In the genomic region with DNA sequence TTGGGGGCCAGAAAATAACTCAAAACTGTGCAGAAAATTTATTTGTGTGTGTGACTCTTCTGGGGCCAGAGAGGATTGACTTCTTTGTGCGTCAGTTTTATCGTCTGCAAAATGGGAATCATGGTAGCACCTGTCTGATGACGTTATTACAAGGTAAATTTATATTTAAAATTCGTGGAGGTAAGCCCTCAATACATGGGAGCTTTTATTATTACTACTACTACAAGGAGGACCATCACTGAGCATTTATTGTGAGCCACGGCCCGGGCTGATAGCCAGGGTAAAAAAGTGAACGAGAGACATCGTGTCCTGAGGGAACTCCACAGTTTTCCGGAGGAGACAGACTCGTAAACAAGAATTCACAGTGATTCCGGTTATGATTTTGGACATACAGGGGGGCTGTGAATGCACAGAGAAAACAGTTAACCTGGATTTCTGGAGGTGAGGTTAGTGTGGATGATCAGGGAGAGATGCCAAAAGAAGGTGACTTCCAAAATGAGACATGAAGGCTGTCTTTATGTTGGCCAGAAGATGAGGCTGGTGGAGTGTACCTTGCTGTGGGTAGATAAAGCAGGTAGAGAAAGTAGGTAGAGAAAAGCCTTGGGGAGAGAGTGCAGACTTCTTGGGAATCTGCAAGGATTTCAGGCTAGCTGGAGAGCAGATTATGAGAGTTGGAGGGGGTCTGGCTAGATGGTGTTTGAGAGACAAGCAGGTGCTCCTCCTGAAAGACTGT, we compare ENCODE assay signal across 9 cellular contexts. TPM values are rescaled to one million over a fixed set of nuclear protein-coding genes. Genes with fewer than 3 reads are reported as not detected.
A peak's percentile ranks its signal among the peaks of the same experiment; 100 is the strongest.
DNase-seq lines count a peak whose midpoint lies in the region; ATAC-seq and TF ChIP-seq lines count a peak whose summit lies in the region.
"Had no signal": no experiment of that assay in that cellular context is flagged by ENCODE, and none has a peak within 500 bp of the region (broad histone marks: within the 10 kb centered on the region; RNA-seq: fewer than 3 reads in every experiment).

No MANE protein-coding gene starts in this region.

- H3K36me3 Mint-ChIP-seq in activated naive CD8-positive, alpha-beta T cell treated with anti-CD3 and anti-CD28 coated beads, Interleukin-2, amount 10 ng/mL, durations not matched to agents 7 days and 5 days: no peaks in the 10 kb centered on the region
- no peaks in the 10 kb centered on the region for H3K36me3 Mint-ChIP-seq in activated naive CD8-positive, alpha-beta T cell treated with anti-CD3 and anti-CD28 coated beads for 36 hours

- 23 to 55% methylated on average over 11 of the region's 11 CpGs for WGBS in lung, 2 donors
- WGBS in aorta, 2 donors: 3 to 4% methylated on average over 11 of the region's 11 CpGs

- no peak overlapping the region for H3K4me3 Mint-ChIP-seq in activated naive CD8-positive, alpha-beta T cell treated with anti-CD3 and anti-CD28 coated beads, Interleukin-2, amount 10 ng/mL, durations not matched to agents 7 days and 5 days
- no peak overlapping the region for H3K4me3 Mint-ChIP-seq in activated naive CD8-positive, alpha-beta T cell treated with anti-CD3 and anti-CD28 coated beads for 36 hours
- H3K4me3 Mint-ChIP-seq: activated T-cell treated with anti-CD3 and anti-CD28 coated beads, Interleukin-2, amount 50 U/mL, for 4 hours had no signal

- H3K27ac Mint-ChIP-seq in activated naive CD8-positive, alpha-beta T cell treated with anti-CD3 and anti-CD28 coated beads, Interleukin-2, amount 10 ng/mL, durations not matched to agents 7 days and 5 days: no peak overlapping the region
- H3K27ac Mint-ChIP-seq in activated naive CD8-positive, alpha-beta T cell treated with anti-CD3 and anti-CD28 coated beads for 36 hours: no peak overlapping the region

- H3K9me3 ChIP-seq in lung (ENCODE audit: control insufficient read depth in 2 of 2, insufficient read depth in 1 of 2, low read length in 1 of 2) (peaks cover 0 to 2% of the 10 kb centered on the region in 2 donors), aorta (ENCODE audit: control insufficient read depth, low read length) (no peaks in the 10 kb centered on the region)

- no peak for DNase-seq in activated naive CD8-positive, alpha-beta T cell treated with anti-CD3 and anti-CD28 coated beads, Interleukin-2, amount 10 ng/mL, durations not matched to agents 7 days and 5 days
- DNase-seq in activated naive CD8-positive, alpha-beta T cell treated with anti-CD3 and anti-CD28 coated beads for 36 hours: no peak
- DNase-seq in cerebellum (ENCODE audit: low spot score) (peak; percentile 22), lung (ENCODE audit: low spot score) (no peak), aorta (no peak)

- H3K27me3 ChIP-seq in lung (ENCODE audit: control insufficient read depth, insufficient read depth): no peaks in the 10 kb centered on the region
- no peaks in the 10 kb centered on the region for H3K27me3 ChIP-seq in aorta (ENCODE audit: control insufficient read depth in 1 of 2, insufficient read depth in 2 of 2, low read length in 1 of 2)

- H3K27me3 Mint-ChIP-seq in activated naive CD8-positive, alpha-beta T cell treated with anti-CD3 and anti-CD28 coated beads, Interleukin-2, amount 10 ng/mL, durations not matched to agents 7 days and 5 days: no peaks in the 10 kb centered on the region
- H3K27me3 Mint-ChIP-seq in activated naive CD8-positive, alpha-beta T cell treated with anti-CD3 and anti-CD28 coated beads for 36 hours: no peaks in the 10 kb centered on the region

- H3K4me3 ChIP-seq in lung (peak overlapping the region; percentile 76), aorta (ENCODE audit: low read length in 2 of 2) (peak overlapping the region; percentile 83 to 87)

- no peaks in the 10 kb centered on the region for H3K36me3 ChIP-seq in lung (ENCODE audit: control insufficient read depth in 2 of 2, insufficient read depth in 2 of 2, low read length in 2 of 2)
- no peaks in the 10 kb centered on the region for H3K36me3 ChIP-seq in aorta (ENCODE audit: control insufficient read depth in 1 of 2, insufficient read depth in 2 of 2, low read length in 1 of 2)

- POLR2A ChIA-PET in activated naive CD8-positive, alpha-beta T cell treated with anti-CD3 and anti-CD28 coated beads, Interleukin-2, amount 10 ng/mL, durations not matched to agents 7 days and 5 days (lab: Charles Lee): no interaction called here

- peaks cover 6% of the 10 kb centered on the region for H3K4me1 Mint-ChIP-seq in activated naive CD8-positive, alpha-beta T cell treated with anti-CD3 and anti-CD28 coated beads, Interleukin-2, amount 10 ng/mL, durations not matched to agents 7 days and 5 days
- peaks cover 4% of the 10 kb centered on the region for H3K4me1 Mint-ChIP-seq in activated naive CD8-positive, alpha-beta T cell treated with anti-CD3 and anti-CD28 coated beads for 36 hours

- peak; percentile 17 for ATAC-seq in activated naive CD8-positive, alpha-beta T cell treated with anti-CD3 and anti-CD28 coated beads, Interleukin-2, amount 10 ng/mL, durations not matched to agents 7 days and 5 days (ENCODE audit: low read depth)
- ATAC-seq in lung (ENCODE audit: insufficient read depth, low FRiP score) (no peak), aorta (ENCODE audit: low FRiP score) (no peak), GM18517 (IDR thresholded peaks at IDR 0.05; ENCODE audit: unreplicated experiment) (no peak), GM21737 (IDR thresholded peaks at IDR 0.05; ENCODE audit: unreplicated experiment) (no peak), HG02973 (IDR thresholded peaks at IDR 0.05; ENCODE audit: unreplicated experiment) (no peak)

- peaks cover 0 to 4% of the 10 kb centered on the region in 2 donors for H3K4me1 ChIP-seq in lung (ENCODE audit: control insufficient read depth in 2 of 2, insufficient read depth in 2 of 2, low read length in 2 of 2)
- no peaks in the 10 kb centered on the region for H3K4me1 ChIP-seq in aorta (ENCODE audit: control insufficient read depth in 1 of 2, insufficient read depth in 2 of 2, low read length in 2 of 2)

- TF ChIP-seq CTCF in lung (IDR thresholded peaks at IDR 0.05; ENCODE audit: control extremely low read depth, extremely low read depth): no peak

- H3K27ac ChIP-seq in lung (ENCODE audit: low read depth in 1 of 2, low read length in 1 of 2) (peak overlapping the region; percentile 32 to 46), aorta (ENCODE audit: low read depth in 1 of 2, low read length in 2 of 2) (peak overlapping the region in 1 of 2 donors; percentile 45)

- H3K9me3 Mint-ChIP-seq in activated naive CD8-positive, alpha-beta T cell treated with anti-CD3 and anti-CD28 coated beads, Interleukin-2, amount 10 ng/mL, durations not matched to agents 7 days and 5 days: no peaks in the 10 kb centered on the region
- no peaks in the 10 kb centered on the region for H3K9me3 Mint-ChIP-seq in activated naive CD8-positive, alpha-beta T cell treated with anti-CD3 and anti-CD28 coated beads for 36 hours
- H3K9me3 Mint-ChIP-seq: activated T-cell treated with anti-CD3 and anti-CD28 coated beads, Interleukin-2, amount 50 U/mL, for 4 hours had no signal

- intact Hi-C loops in aorta (cut with DNase I): loop anchor here (5.0 kb wide), 1 partner anchor 80 kb away; no protein-coding TSS in a partner anchor

RNA-seq across cellular contexts. Expression of a gene that starts 10.5 kb away (rescaled TPM):
- 10 to 100 TPM; 71.5 to 72.7 TPM for total RNA-seq in activated naive CD8-positive, alpha-beta T cell treated with anti-CD3 and anti-CD28 coated beads, Interleukin-2, amount 10 ng/mL, durations not matched to agents 7 days and 5 days
- 10 to 100 TPM; 38.8 to 43.6 TPM for total RNA-seq in activated naive CD8-positive, alpha-beta T cell treated with anti-CD3 and anti-CD28 coated beads for 36 hours
- total RNA-seq in cerebellum (49.5 TPM), lung (10 to 100 TPM; 76.5 to 83.9 TPM), aorta (100 to 1,000 TPM; 131 to 134 TPM)
- polyA plus RNA-seq in lung (10 to 100 TPM; 36.7 to 76.1 TPM), aorta (10 to 100 TPM; 47.1 to 77.7 TPM)

RNA-seq across cellular contexts. Expression of a gene that starts 50.0 kb away (rescaled TPM):
- 1 to 10 TPM; 2.5 to 3.1 TPM for total RNA-seq in activated naive CD8-positive, alpha-beta T cell treated with anti-CD3 and anti-CD28 coated beads, Interleukin-2, amount 10 ng/mL, durations not matched to agents 7 days and 5 days
- 1 to 10 TPM; 8.8 to 9.2 TPM for total RNA-seq in activated naive CD8-positive, alpha-beta T cell treated with anti-CD3 and anti-CD28 coated beads for 36 hours
- 19.7 TPM for total RNA-seq in cerebellum
- total RNA-seq in lung: 10 to 100 TPM; 45.7 to 62.7 TPM
- 10 to 100 TPM; 63.2 to 67.8 TPM for polyA plus RNA-seq in lung
- total RNA-seq in aorta: 10 to 100 TPM; 80.9 to 85.0 TPM
- polyA plus RNA-seq in aorta: 100 to 1,000 TPM; 190 to 247 TPM

RNA-seq across cellular contexts. Expression of a gene that starts 56.7 kb away (rescaled TPM):
- total RNA-seq in activated naive CD8-positive, alpha-beta T cell treated with anti-CD3 and anti-CD28 coated beads, Interleukin-2, amount 10 ng/mL, durations not matched to agents 7 days and 5 days: 10 to 100 TPM; 16.4 to 16.9 TPM
- 10 to 100 TPM; 30.1 to 31.4 TPM for total RNA-seq in activated naive CD8-positive, alpha-beta T cell treated with anti-CD3 and anti-CD28 coated beads for 36 hours
- total RNA-seq in cerebellum (13.9 TPM), lung (10 to 100 TPM in 1 of 2 donors, 1 to 10 TPM in 1; 7.0 to 13.8 TPM), aorta (10 to 100 TPM in 1 of 2 donors, 1 to 10 TPM in 1; 7.6 to 11.8 TPM)
- polyA plus RNA-seq in lung (1 to 10 TPM; 3.2 to 5.4 TPM), aorta (1 to 10 TPM; 1.8 to 4.2 TPM)
